Comparison of ENCODE assay signal across 18 cellular contexts in the genomic region with DNA sequence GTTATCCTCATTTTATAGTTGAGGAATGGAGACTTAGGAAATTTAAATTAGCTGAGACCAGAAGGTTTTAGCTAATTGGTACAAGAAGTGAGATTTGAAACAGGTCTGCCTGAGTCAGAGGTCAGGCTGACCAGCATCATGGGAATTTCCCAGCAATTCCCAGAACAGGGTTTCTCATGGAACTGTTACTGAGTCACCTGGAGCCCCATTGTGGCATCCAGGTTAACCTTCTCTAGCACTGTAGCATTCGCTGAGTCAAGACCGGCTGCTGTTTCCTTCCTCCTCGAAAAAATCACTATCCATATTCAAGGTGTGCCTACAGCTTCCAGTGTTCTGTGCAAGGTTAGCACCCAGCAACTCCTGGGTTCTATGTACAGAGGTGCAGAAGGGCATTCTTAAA.
A peak's percentile ranks its signal among the peaks of the same experiment; 100 is the strongest.
DNase-seq lines count a peak whose midpoint lies in the region; ATAC-seq and TF ChIP-seq lines count a peak whose summit lies in the region.
"Had no signal": no experiment of that assay in that cellular context is flagged by ENCODE, and none has a peak within 500 bp of the region (broad histone marks: within the 10 kb centered on the region; RNA-seq: fewer than 3 reads in every experiment).

No MANE protein-coding gene starts in this region.

- ATAC-seq in body of pancreas (peak; percentile 45), HG03025 (IDR thresholded peaks at IDR 0.05; ENCODE audit: low FRiP score, unreplicated experiment) (no peak)
- ATAC-seq: activated CD4-positive, alpha-beta T cell treated with anti-CD3 and anti-CD28 coated beads for 36 hours; natural killer cell; psoas muscle; T-helper 17 cell had no signal

- DNase-seq in ELR (ENCODE audit: low read depth) (peak; percentile 69), M059J (ENCODE audit: low read depth) (peak; percentile 49), body of pancreas (peak in 3 of 4 donors; percentile 6 to 29 (median 24)), mesenchymal stem cell (peak; percentile 45), KG1 (lab: John Stamatoyannopoulos, UW) (no peak), SW480 (ENCODE audit: low spot score) (no peak), NCI-H2171 treated with DMSO at 0.1 percent for 48 hours (lab: John Stamatoyannopoulos, UW) (no peak)
- DNase-seq: activated CD4-positive, alpha-beta T cell treated with anti-CD3 and anti-CD28 coated beads for 36 hours; effector CD4-positive, alpha-beta T cell; MV-4-11; natural killer cell; NCI-H2081 treated with DMSO at 0.1 percent for 48 hours; NCI-H774; psoas muscle; SHP77; T-helper 17 cell had no signal

- H3K4me2 ChIP-seq in mesenchymal stem cell (ENCODE audit: low read length, poor library complexity, severe bottlenecking) = no peak overlapping the region

- no peak overlapping the region for H3K23ac ChIP-seq in mesenchymal stem cell (ENCODE audit: low read length in 2 of 2)

- H3K4ac ChIP-seq in mesenchymal stem cell (ENCODE audit: low read depth in 1 of 2, low read length in 2 of 2) = no peak overlapping the region

- no peak overlapping the region for H3K27ac ChIP-seq in body of pancreas
- H3K27ac ChIP-seq in mesenchymal stem cell (ENCODE audit: low read length, poor library complexity, severe bottlenecking) = no peak overlapping the region
- H3K27ac ChIP-seq: cardiac muscle cell, psoas muscle had no signal

- no peaks in the 10 kb centered on the region for H3K79me1 ChIP-seq in mesenchymal stem cell (replicated peaks; ENCODE audit: low read length, poor library complexity, severe bottlenecking)

- H3K36me3 ChIP-seq in body of pancreas (replicated peaks in 1 of 2; ENCODE audit: insufficient read depth in 1 of 2, low read depth in 2 of 2) (no peaks in the 10 kb centered on the region), mesenchymal stem cell (ENCODE audit: control insufficient read depth in 1 of 2, insufficient read depth in 2 of 2, low read depth in 1 of 2, low read length in 2 of 2) (no peaks in the 10 kb centered on the region)
- H3K36me3 ChIP-seq: cardiac muscle cell had no signal

- H3K4me3 ChIP-seq in body of pancreas (no peak overlapping the region), mesenchymal stem cell (ENCODE audit: insufficient read depth in 1 of 2, low read depth in 1 of 2, low read length in 2 of 2) (no peak overlapping the region)
- H3K4me3 ChIP-seq: cardiac muscle cell, psoas muscle had no signal

- no peak overlapping the region for H4K91ac ChIP-seq in mesenchymal stem cell (ENCODE audit: low read length)

- WGBS in body of pancreas, 2 donors = 66 to 72% methylated on average over 3 of the region's 3 CpGs
- WGBS in mesenchymal stem cell = 81% methylated on average over 3 of the region's 3 CpGs

- no peak overlapping the region for H2BK15ac ChIP-seq in mesenchymal stem cell (ENCODE audit: low read depth, poor library complexity, severe bottlenecking)

- TF ChIP-seq POLR2A in body of pancreas (IDR thresholded peaks at IDR 0.05) = no peak

- H3K18ac ChIP-seq in mesenchymal stem cell (ENCODE audit: low read depth in 1 of 2, low read length in 2 of 2) = no peak overlapping the region

- H2AFZ ChIP-seq in mesenchymal stem cell (ENCODE audit: low read depth, low read length) = no peak overlapping the region

- no peak overlapping the region for H2BK120ac ChIP-seq in mesenchymal stem cell (ENCODE audit: low read depth, low read length)

- no peak for TF ChIP-seq CTCF in body of pancreas (IDR thresholded peaks at IDR 0.05)

- H2AK5ac ChIP-seq in mesenchymal stem cell (ENCODE audit: low read length, severe bottlenecking) = no peak overlapping the region

- H3K27me3 ChIP-seq in body of pancreas (no peaks in the 10 kb centered on the region), mesenchymal stem cell (ENCODE audit: control insufficient read depth in 1 of 2, insufficient read depth in 1 of 2, low read length in 2 of 2) (no peaks in the 10 kb centered on the region)
- H3K27me3 ChIP-seq: cardiac muscle cell had no signal

- no peaks in the 10 kb centered on the region for H3K4me1 ChIP-seq in body of pancreas
- no peaks in the 10 kb centered on the region for H3K4me1 ChIP-seq in mesenchymal stem cell (ENCODE audit: control insufficient read depth, insufficient read depth, low read depth, low read length)
- H3K4me1 ChIP-seq: psoas muscle had no signal

- no peak overlapping the region for H2BK5ac ChIP-seq in mesenchymal stem cell (ENCODE audit: low read depth, low read length, poor library complexity, severe bottlenecking)

- H4K8ac ChIP-seq in mesenchymal stem cell (ENCODE audit: low read length) = no peak overlapping the region

- H3K14ac ChIP-seq in mesenchymal stem cell (ENCODE audit: low read length in 2 of 2) = no peak overlapping the region

- intact Hi-C loops in body of pancreas (cut with DNase I) = no loop called here

- H3K9ac ChIP-seq in mesenchymal stem cell (ENCODE audit: low read length) = no peak overlapping the region

- no peak overlapping the region for H2BK12ac ChIP-seq in mesenchymal stem cell (ENCODE audit: low read length in 2 of 2)

- H3K9me3 ChIP-seq in body of pancreas (no peaks in the 10 kb centered on the region), mesenchymal stem cell (ENCODE audit: control insufficient read depth, low read length) (no peaks in the 10 kb centered on the region)
- H3K9me3 ChIP-seq: psoas muscle had no signal

Comparison
In these comparisons a context has a peak if more than half of its experiments do, and no peak if none do; other contexts are left out.
1. DNase-seq: peak in ELR (single experiment), M059J (single experiment), body of pancreas (3 of 4) and mesenchymal stem cell (single experiment); none in KG1 (single experiment), SW480 (single experiment) and NCI-H2171 treated with DMSO at 0.1 percent for 48 hours (single experiment).